21 cellular contexts compared by ENCODE assay signal in genomic region chr2:20433946-20434553, GRCh38. TPM values are rescaled to one million over a fixed set of nuclear protein-coding genes. Genes with fewer than 3 reads are reported as not detected.
DNase-seq lines count a peak whose midpoint lies in the region; ATAC-seq, FAIRE-seq and TF ChIP-seq lines count a peak whose summit lies in the region.
"Had no signal": no experiment of that assay in that cellular context is flagged by ENCODE, and none has a peak within 500 bp of the region (broad histone marks: within the 10 kb centered on the region; RNA-seq: fewer than 3 reads in every experiment).

No MANE protein-coding gene starts in this region.

- no peak overlapping the region for H4K5ac ChIP-seq in IMR-90 (ENCODE audit: low read depth, low read length)

- no peak overlapping the region for H3K4me2 ChIP-seq in IMR-90 (ENCODE audit: low read depth, low read length)

- no peak overlapping the region for H3K4me3 ChIP-seq in IMR-90 (ENCODE audit: insufficient read depth, low read depth, low read length)
- no peak overlapping the region for H3K4me3 ChIP-seq in right lobe of liver
- H3K4me3 ChIP-seq in stomach = no peak overlapping the region

- intact Hi-C loops in activated CD4-positive, alpha-beta memory T cell treated with anti-CD3 and anti-CD28 coated beads for 36 hours (cut with micrococcal nuclease) = no loop called here
- intact Hi-C loops in IMR-90 (cut with micrococcal nuclease) (loop anchor here (1.0 kb wide), 1 partner anchor 104 kb away; no protein-coding TSS in a partner anchor), right lobe of liver (cut with DNase I) (no loop called here), stomach (cut with DNase I; ENCODE audit: low total_unique reads) (no loop called here)

- H4K8ac ChIP-seq in IMR-90 (ENCODE audit: low read depth in 2 of 2, low read length in 2 of 2) = no peak overlapping the region

- dilution Hi-C loops in IMR-90 (cut with HindIII; ENCODE audit: low sequenced_read_pairs, unreplicated experiment) = no loop called here

- no CpG with 5 or more reads among the region's 4 CpGs for WGBS in IMR-90 (ENCODE audit: extremely low coverage in 2 of 2, insufficient read length in 1 of 2), 2 experiments
- 92% methylated on average over 2 of the region's 4 CpGs for WGBS in right lobe of liver (ENCODE audit: insufficient coverage, low coverage, low lambda C conversion rate, missing lambda C conversion rate)
- 77 to 91% (median 90%) methylated on average over 4 of the region's 4 CpGs for WGBS in stomach, 5 donors

- ATAC-seq in IMR-90 (ENCODE audit: low read depth) (no peak), right lobe of liver (no peak)

- H4K91ac ChIP-seq in IMR-90 (ENCODE audit: insufficient read depth, low read depth, low read length) = 0 out of 2 replicates have a peak overlapping the region, but pooled peaks have one; percentile 52

- no peak overlapping the region for H2BK5ac ChIP-seq in IMR-90 (ENCODE audit: low read depth, low read length, poor library complexity, severe bottlenecking)

- no peak overlapping the region for H3K27ac ChIP-seq in IMR-90 (ENCODE audit: insufficient read depth, low read length)
- H3K27ac ChIP-seq in right lobe of liver = peak overlapping the region in 2 of 3 donors; percentile 87 to 88
- peak overlapping the region in 2 of 5 donors; percentile 40 to 56 for H3K27ac ChIP-seq in stomach

- H3K9ac ChIP-seq in IMR-90 (ENCODE audit: low read depth, low read length) = no peak overlapping the region

- peaks cover 13% of the 10 kb centered on the region for H3K9me1 ChIP-seq in IMR-90 (ENCODE audit: insufficient read depth, low read length)

- no peak overlapping the region for H3K14ac ChIP-seq in IMR-90 (replicated peaks; ENCODE audit: low read depth, low read length)

- in situ Hi-C loops in IMR-90 (cut with MboI; ENCODE audit: low sequenced_read_pairs) = no loop called here

- no peak for TF ChIP-seq EP300 in stomach (IDR thresholded peaks at IDR 0.05)

- BruUV-seq in IMR-90 (replicated peaks; lab: Mats Ljungman, UMichigan) = no TSS peak

- peaks cover 14% of the 10 kb centered on the region for H3K4me1 Mint-ChIP-seq in activated CD4-positive, alpha-beta memory T cell treated with anti-CD3 and anti-CD28 coated beads for 36 hours (ENCODE audit: low read depth)
- peaks cover 22% of the 10 kb centered on the region for H3K4me1 Mint-ChIP-seq in activated CD4-positive, alpha-beta memory T cell treated with anti-CD3 and anti-CD28 coated beads, Interleukin-2, amount 10 ng/mL, durations not matched to agents 7 days and 5 days
- H3K4me1 Mint-ChIP-seq: CD8-positive, alpha-beta memory T cell had no signal

- H4K20me1 ChIP-seq in IMR-90 (ENCODE audit: insufficient read depth, low read length) = no peaks in the 10 kb centered on the region

- DNase-seq in activated CD4-positive, alpha-beta memory T cell treated with anti-CD3 and anti-CD28 coated beads for 36 hours = peak; percentile 4
- DNase-seq in activated CD4-positive, alpha-beta memory T cell treated with anti-CD3 and anti-CD28 coated beads, Interleukin-2, amount 10 ng/mL, durations not matched to agents 7 days and 5 days = no peak
- DNase-seq in IMR-90 = no peak
- peak in 1 of 3 donors; percentile 39 for DNase-seq in right lobe of liver
- peak; percentile 9 for DNase-seq in stomach
- DNase-seq in NCI-H69 (lab: John Stamatoyannopoulos, UW) = no peak
- DNase-seq in D341Med (ENCODE audit: low spot score) = no peak
- no peak for DNase-seq in frontal cortex (ENCODE audit: low spot score in 2 of 2)
- DNase-seq: AML-193; C1 segment of cervical spinal cord; CD8-positive, alpha-beta memory T cell; GDM1; Kasumi-1; NCI-H1694; NCI-H2081 treated with DMSO at 0.1 percent for 48 hours; NCI-H446 treated with DMSO at 0.1 percent for 48 hours; NCI-H526 treated with DMSO at 0.1 percent for 48 hours; Right ventricle myocardium superior had no signal

- CTCF ChIA-PET in activated CD4-positive, alpha-beta memory T cell treated with anti-CD3 and anti-CD28 coated beads for 36 hours (lab: Charles Lee) = interaction anchor here (0.8 to 1.0 kb wide), 2 partner anchors 23 to 207 kb away, joined by 3 read pairs; no protein-coding TSS in a partner anchor
- CTCF ChIA-PET in activated CD4-positive, alpha-beta memory T cell treated with anti-CD3 and anti-CD28 coated beads, Interleukin-2, amount 10 ng/mL, durations not matched to agents 7 days and 5 days (lab: Charles Lee) = interaction anchor here (1.8 to 2.7 kb wide), 3 partner anchors 8 to 23 kb away, joined by 7 to 15 read pairs (median 9); no protein-coding TSS in a partner anchor
- CTCF ChIA-PET in IMR-90 (lab: Yijun Ruan, JAX) = no interaction called here

- H3K79me1 ChIP-seq in IMR-90 (ENCODE audit: low read depth in 1 of 2, low read length in 2 of 2) = no peaks in the 10 kb centered on the region

- TF ChIP-seq POLR2A in IMR-90 (IDR thresholded peaks at IDR 0.05; ENCODE audit: low read depth, low read length) (no peak), right lobe of liver (IDR thresholded peaks at IDR 0.05) (no peak), stomach (IDR thresholded peaks at IDR 0.05) (no peak)

- no peak overlapping the region for H3K23ac ChIP-seq in IMR-90 (ENCODE audit: low read depth, low read length)

- H3K18ac ChIP-seq in IMR-90 (ENCODE audit: low read depth, low read length) = no peak overlapping the region

- no peaks in the 10 kb centered on the region for H3K36me3 ChIP-seq in IMR-90 (ENCODE audit: control insufficient read depth, insufficient read depth, low read length)
- no peaks in the 10 kb centered on the region for H3K36me3 ChIP-seq in right lobe of liver
- no peaks in the 10 kb centered on the region for H3K36me3 ChIP-seq in stomach

- H3K27ac Mint-ChIP-seq in activated CD4-positive, alpha-beta memory T cell treated with anti-CD3 and anti-CD28 coated beads for 36 hours = no peak overlapping the region
- no peak overlapping the region for H3K27ac Mint-ChIP-seq in activated CD4-positive, alpha-beta memory T cell treated with anti-CD3 and anti-CD28 coated beads, Interleukin-2, amount 10 ng/mL, durations not matched to agents 7 days and 5 days

- peaks cover 17% of the 10 kb centered on the region for H3K27me3 Mint-ChIP-seq in activated CD4-positive, alpha-beta memory T cell treated with anti-CD3 and anti-CD28 coated beads for 36 hours
- peaks cover 35% of the 10 kb centered on the region for H3K27me3 Mint-ChIP-seq in activated CD4-positive, alpha-beta memory T cell treated with anti-CD3 and anti-CD28 coated beads, Interleukin-2, amount 10 ng/mL, durations not matched to agents 7 days and 5 days

- H2AK9ac ChIP-seq in IMR-90 (replicated peaks; ENCODE audit: low read depth, low read length, poor library complexity) = no peak overlapping the region

- TF ChIP-seq RAD21 in IMR-90 (IDR thresholded peaks at IDR 0.05; ENCODE audit: low read length) = no peak

- no peak overlapping the region for H3K4me3 Mint-ChIP-seq in activated CD4-positive, alpha-beta memory T cell treated with anti-CD3 and anti-CD28 coated beads for 36 hours
- no peak overlapping the region for H3K4me3 Mint-ChIP-seq in activated CD4-positive, alpha-beta memory T cell treated with anti-CD3 and anti-CD28 coated beads, Interleukin-2, amount 10 ng/mL, durations not matched to agents 7 days and 5 days
- H3K4me3 Mint-ChIP-seq: CD8-positive, alpha-beta memory T cell had no signal

- POLR2A ChIA-PET in activated CD4-positive, alpha-beta memory T cell treated with anti-CD3 and anti-CD28 coated beads for 36 hours (lab: Charles Lee) = no interaction called here
- POLR2A ChIA-PET in activated CD4-positive, alpha-beta memory T cell treated with anti-CD3 and anti-CD28 coated beads, Interleukin-2, amount 10 ng/mL, durations not matched to agents 7 days and 5 days (lab: Charles Lee) = interaction anchor here (1.3 kb wide), 1 partner anchor 14 kb away, joined by 3 read pairs; no protein-coding TSS in a partner anchor
- POLR2A ChIA-PET in IMR-90 (lab: Charles Lee; ENCODE audit: unreplicated experiment) = no interaction called here

- peak overlapping the region; percentile 43; the same call in 1 of the 2 replicates for H2AK5ac ChIP-seq in IMR-90 (ENCODE audit: low read depth, low read length)

- H3K4me1 ChIP-seq in IMR-90 (ENCODE audit: control insufficient read depth, insufficient read depth, low read length) = peaks cover 4% of the 10 kb centered on the region
- peaks cover 0 to 61% (median 29%) of the 10 kb centered on the region in 4 donors for H3K4me1 ChIP-seq in right lobe of liver
- peaks cover 7 to 46% (median 30%) of the 10 kb centered on the region in 4 donors for H3K4me1 ChIP-seq in stomach

- H3K4ac ChIP-seq in IMR-90 (ENCODE audit: low read depth, low read length) = peak overlapping the region; percentile 24; the same call in 1 of the 2 replicates

- 0 out of 2 replicates have a peak overlapping the region, but pooled peaks have one; percentile 34 for H2BK20ac ChIP-seq in IMR-90 (ENCODE audit: low read depth, low read length)

- no peak overlapping the region for H2AFZ ChIP-seq in IMR-90 (replicated peaks; ENCODE audit: low read length, poor library complexity)

- H2BK120ac ChIP-seq in IMR-90 (ENCODE audit: low read depth, low read length) = no peak overlapping the region; the same call in 1 of the 2 replicates

- H3K56ac ChIP-seq in IMR-90 (ENCODE audit: extremely low read depth, insufficient read depth, low read length) = no peak overlapping the region

- H3K9me3 ChIP-seq in IMR-90 (ENCODE audit: control insufficient read depth, insufficient read depth, low read length) = no peaks in the 10 kb centered on the region
- H3K9me3 ChIP-seq in right lobe of liver = no peaks in the 10 kb centered on the region
- no peaks in the 10 kb centered on the region for H3K9me3 ChIP-seq in stomach

- H2BK15ac ChIP-seq in IMR-90 (ENCODE audit: low read depth, low read length) = peak overlapping the region; percentile 80; the same call in 1 of the 3 replicates

- no peak for FAIRE-seq in frontal cortex (lab: Jason Lieb, UNC)
- FAIRE-seq: D721Med, GM19239, H54 had no signal

- H3K9me3 Mint-ChIP-seq in activated CD4-positive, alpha-beta memory T cell treated with anti-CD3 and anti-CD28 coated beads for 36 hours = no peaks in the 10 kb centered on the region
- no peaks in the 10 kb centered on the region for H3K9me3 Mint-ChIP-seq in activated CD4-positive, alpha-beta memory T cell treated with anti-CD3 and anti-CD28 coated beads, Interleukin-2, amount 10 ng/mL, durations not matched to agents 7 days and 5 days
- H3K9me3 Mint-ChIP-seq: CD8-positive, alpha-beta memory T cell had no signal

- H3K36me3 Mint-ChIP-seq in activated CD4-positive, alpha-beta memory T cell treated with anti-CD3 and anti-CD28 coated beads for 36 hours = no peaks in the 10 kb centered on the region
- no peaks in the 10 kb centered on the region for H3K36me3 Mint-ChIP-seq in activated CD4-positive, alpha-beta memory T cell treated with anti-CD3 and anti-CD28 coated beads, Interleukin-2, amount 10 ng/mL, durations not matched to agents 7 days and 5 days (ENCODE audit: low read depth)

- H3K27me3 ChIP-seq in IMR-90 (ENCODE audit: control insufficient read depth, insufficient read depth, low read length) (peaks cover 4% of the 10 kb centered on the region; the same call in 1 of the 2 replicates), right lobe of liver (no peaks in the 10 kb centered on the region), stomach (no peaks in the 10 kb centered on the region)

- TF ChIP-seq CTCF in IMR-90 (conservative IDR thresholded peaks at IDR 0.05; ENCODE audit: low read depth, low read length) (no peak), right lobe of liver (IDR thresholded peaks at IDR 0.05) (no peak), stomach (IDR thresholded peaks at IDR 0.05) (no peak)

RNA-seq across cellular contexts. Expression of gene RHOB, which starts 12.8 kb away (rescaled TPM):
- total RNA-seq in activated CD4-positive, alpha-beta memory T cell treated with anti-CD3 and anti-CD28 coated beads for 36 hours = 10 to 100 TPM; 31.6 to 33.6 TPM
- total RNA-seq in activated CD4-positive, alpha-beta memory T cell treated with anti-CD3 and anti-CD28 coated beads, Interleukin-2, amount 10 ng/mL, durations not matched to agents 7 days and 5 days = 10 to 100 TPM; 14.0 to 14.4 TPM
- total RNA-seq in IMR-90 (2012; rRNA removed) (112 and 151 TPM in 2 replicates), right lobe of liver (100 to 1,000 TPM; 185 to 656 (median 388) TPM), stomach (1,000 to 10,000 TPM in 1 of 5 donors, 100 to 1,000 TPM in 4; 353 to 1,146 (median 607) TPM), frontal cortex (300 TPM)
- polyA plus RNA-seq in IMR-90 (2012; rRNA removed) (149 and 201 TPM in 2 replicates), stomach (100 to 1,000 TPM; 143 to 327 (median 145) TPM)
- 238 and 364 TPM in 2 replicates for polyA plus RNA-seq in IMR-90 (2012; cell fraction: cytosol; rRNA removed)
- 195 and 365 TPM in 2 replicates for polyA plus RNA-seq in IMR-90 (2012; cell fraction: nucleus; rRNA removed; ENCODE audit: low replicate concordance)

Comparison
In these comparisons a context has a peak if more than half of its experiments do, and no peak if none do; other contexts are left out.
1. DNase-seq: peak in activated CD4-positive, alpha-beta memory T cell treated with anti-CD3 and anti-CD28 coated beads for 36 hours (single experiment) and stomach (single experiment); none in activated CD4-positive, alpha-beta memory T cell treated with anti-CD3 and anti-CD28 coated beads, Interleukin-2, amount 10 ng/mL, durations not matched to agents 7 days and 5 days (single experiment), IMR-90 (single experiment), NCI-H69 (single experiment), D341Med (single experiment) and frontal cortex (0 of 2).